In genomic region chr3:15458212-15458780, GRCh38 we compare ENCODE assay signal across 13 cellular contexts.
"Had no signal": no experiment of that assay in that cellular context is flagged by ENCODE, and none has a peak within 500 bp of the region (broad histone marks: within the 10 kb centered on the region; RNA-seq: fewer than 3 reads in every experiment).

No MANE protein-coding gene starts in this region.

- H3K27ac Mint-ChIP-seq: activated CD8-positive, alpha-beta T cell treated with anti-CD3 and anti-CD28 coated beads, Interleukin-2, amount 10 ng/mL, durations not matched to agents 7 days and 5 days; progenitor cell of endocrine pancreas; stimulated activated naive B cell treated with anti-CD40 and anti-IgM and Interleukin-4, amounts not matched to agents 10 μg/mL and 1 μg/mL and 100 μg/mL, for 72 hours had no signal

- ATAC-seq: activated CD8-positive, alpha-beta T cell treated with anti-CD3 and anti-CD28 coated beads, Interleukin-2, amount 10 ng/mL, durations not matched to agents 7 days and 5 days; mucosa of descending colon; naive thymus-derived CD8-positive, alpha-beta T cell; right cardiac atrium; stimulated activated naive B cell treated with anti-CD40 and anti-IgM and Interleukin-4, amounts not matched to agents 10 μg/mL and 1 μg/mL and 100 μg/mL, for 72 hours had no signal

- H3K27ac ChIP-seq: colonic mucosa, esophagus squamous epithelium, tibial nerve had no signal

- DNase-seq: activated CD4-positive, alpha-beta T cell treated with anti-CD3 and anti-CD28 coated beads for 1 hour; activated CD8-positive, alpha-beta T cell treated with anti-CD3 and anti-CD28 coated beads, Interleukin-2, amount 10 ng/mL, durations not matched to agents 7 days and 5 days; activated naive CD4-positive, alpha-beta T cell treated with Interleukin-2 at 50 U/mL for 16 hours; colonic mucosa; esophagus squamous epithelium; foreskin fibroblast; mucosa of descending colon; naive thymus-derived CD8-positive, alpha-beta T cell; occipital lobe; right cardiac atrium; stimulated activated naive B cell treated with anti-CD40 and anti-IgM and Interleukin-4, amounts not matched to agents 10 μg/mL and 1 μg/mL and 100 μg/mL, for 72 hours had no signal

- H3K27me3 Mint-ChIP-seq: naive thymus-derived CD8-positive, alpha-beta T cell; progenitor cell of endocrine pancreas had no signal

- H3K9me3 Mint-ChIP-seq: stimulated activated naive B cell treated with anti-CD40 and anti-IgM and Interleukin-4, amounts not matched to agents 10 μg/mL and 1 μg/mL and 100 μg/mL, for 72 hours had no signal

- H3K4me3 Mint-ChIP-seq: activated CD8-positive, alpha-beta T cell treated with anti-CD3 and anti-CD28 coated beads, Interleukin-2, amount 10 ng/mL, durations not matched to agents 7 days and 5 days; naive thymus-derived CD8-positive, alpha-beta T cell; stimulated activated naive B cell treated with anti-CD40 and anti-IgM and Interleukin-4, amounts not matched to agents 10 μg/mL and 1 μg/mL and 100 μg/mL, for 72 hours had no signal
